Comparison of ENCODE assay signal across 10 cellular contexts in the genomic region with DNA sequence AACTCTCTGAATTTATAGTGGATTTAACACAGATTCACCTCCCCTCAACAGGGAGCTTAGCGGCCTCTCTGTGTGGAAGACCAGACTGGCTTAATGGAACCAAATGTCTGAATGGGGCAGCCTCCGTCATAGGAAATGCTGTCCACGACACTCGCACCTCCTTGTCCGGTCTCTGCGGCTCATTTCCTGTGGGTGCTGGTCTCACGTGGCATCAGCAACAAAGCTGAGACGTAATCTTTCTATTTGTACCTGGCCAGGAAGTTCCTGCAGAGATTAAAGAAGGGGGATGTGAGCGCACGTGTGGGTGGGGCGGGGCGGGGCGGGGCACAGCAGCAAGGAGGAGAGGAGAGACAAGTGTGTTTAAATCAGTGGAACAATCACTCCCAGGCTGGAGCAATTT.
DNase-seq lines count a peak whose midpoint lies in the region; ATAC-seq, FAIRE-seq and TF ChIP-seq lines count a peak whose summit lies in the region.
"Had no signal": no experiment of that assay in that cellular context is flagged by ENCODE, and none has a peak within 500 bp of the region (broad histone marks: within the 10 kb centered on the region; RNA-seq: fewer than 3 reads in every experiment).

No MANE protein-coding gene starts in this region.

- FAIRE-seq in HepG2 (lab: Jason Lieb, UNC), result no peak
- FAIRE-seq in urothelium cell line (lab: Jason Lieb, UNC), result no peak
- FAIRE-seq in GM12891 (lab: Jason Lieb, UNC), result no peak

- TF ChIP-seq POLR2A in HepG2 (IDR thresholded peaks at IDR 0.05; ENCODE audit: insufficient read depth in 1 of 2, low read depth in 2 of 2, low read length in 2 of 2) (no peak), gastrocnemius medialis (IDR thresholded peaks at IDR 0.05) (peak in 1 of 2 donors; percentile 11), GM12891 (IDR thresholded peaks at IDR 0.05; ENCODE audit: low read depth, low read length) (no peak)

- CTCF ChIA-PET in HepG2 (lab: Yijun Ruan, JAX; ENCODE audit: low intra/inter-chr PET ratio, low total read pairs), result no interaction called here
- CTCF ChIA-PET in RWPE1 (lab: Yijun Ruan, JAX), result interaction anchor here (0.6 to 1.2 kb wide), 4 partner anchors 10 to 294 kb away, joined by 3 to 4 read pairs (median 3); no protein-coding TSS in a partner anchor

- 53% methylated on average over 13 of the region's 13 CpGs for WGBS in liver
- WGBS in HepG2 (ENCODE audit: low lambda C conversion rate), result 67% methylated on average over 13 of the region's 13 CpGs

- TF ChIP-seq RAD21 in liver (IDR thresholded peaks at IDR 0.05) (no peak), HepG2 (CRISPR knock-in tag; IDR thresholded peaks at IDR 0.05) (no peak)

- H3K4me2 ChIP-seq in HepG2 (ENCODE audit: low read depth, low read length), result no peak overlapping the region

- no peak for TF ChIP-seq EP300 in HepG2 (IDR thresholded peaks at IDR 0.05; ENCODE audit: low read depth in 2 of 2, low read length in 2 of 2)
- no peak for TF ChIP-seq EP300 in HepG2 (CRISPR knock-in tag; IDR thresholded peaks at IDR 0.05; ENCODE audit: borderline replicate concordance)

- POLR2A ChIA-PET in HepG2 (lab: Yijun Ruan, JAX) (no interaction called here), RWPE1 (lab: Yijun Ruan, JAX; ENCODE audit: low non-redundant PET) (no interaction called here)

- H3K27ac ChIP-seq in liver (ENCODE audit: low read depth in 1 of 2, low read length in 2 of 2), result no peak overlapping the region
- no peak overlapping the region for H3K27ac ChIP-seq in HepG2 (ENCODE audit: extremely low read length, insufficient read depth, low read length)
- H3K27ac ChIP-seq in RWPE1, result no peak overlapping the region
- no peak overlapping the region for H3K27ac ChIP-seq in foreskin keratinocyte
- no peak overlapping the region for H3K27ac ChIP-seq in gastrocnemius medialis

- H3K4me3 ChIP-seq in liver (ENCODE audit: low read depth in 1 of 3, low read length in 3 of 3), result no peak overlapping the region
- H3K4me3 ChIP-seq in HepG2 (replicated peaks in 1 of 3; ENCODE audit: insufficient read depth in 1 of 3, low read depth in 2 of 3, low read length in 3 of 3), result no peak overlapping the region
- no peak overlapping the region for H3K4me3 ChIP-seq in gastrocnemius medialis

- no peak overlapping the region for H2AFZ ChIP-seq in HepG2 (ENCODE audit: low read length)

- intact Hi-C loops in HepG2 (cut with micrococcal nuclease; ENCODE audit: unreplicated experiment) (no loop called here), gastrocnemius medialis (cut with DNase I; ENCODE audit: low total_unique reads) (no loop called here)

- H3K4me1 ChIP-seq in liver (ENCODE audit: control insufficient read depth in 4 of 4, insufficient read depth in 4 of 4, low read length in 3 of 4) (peaks cover 0 to 17% (median 10%) of the 10 kb centered on the region in 4 donors), HepG2 (ENCODE audit: insufficient read depth, low read length) (no peaks in the 10 kb centered on the region), foreskin keratinocyte (no peaks in the 10 kb centered on the region), gastrocnemius medialis (no peaks in the 10 kb centered on the region)

- DNase-seq in HepG2 (ENCODE audit: low spot score), result no peak
- DNase-seq in RWPE1 (ENCODE audit: low spot score), result peak; percentile 26
- DNase-seq in foreskin keratinocyte, result no peak
- DNase-seq in urothelium cell line (ENCODE audit: low spot score), result peak; percentile 27
- DNase-seq in gastrocnemius medialis, result no peak
- DNase-seq in GM12891 (ENCODE audit: insufficient read length, low spot score), result no peak
- DNase-seq: activated T-cell treated with anti-CD3 and anti-CD28 coated beads, Interleukin-2, amount 50 U/mL, for 24 hours; naive B cell had no signal

- no peaks in the 10 kb centered on the region for H4K20me1 ChIP-seq in HepG2 (ENCODE audit: insufficient read depth, low read length)

- TF ChIP-seq CTCF in liver (IDR thresholded peaks at IDR 0.05; ENCODE audit: low read depth, low read length, missing input control), result no peak
- no peak for TF ChIP-seq CTCF in HepG2 (CRISPR knock-in tag; IDR thresholded peaks at IDR 0.05)
- no peak for TF ChIP-seq CTCF in RWPE1 (conservative IDR thresholded peaks at IDR 0.05; ENCODE audit: low read depth)
- no peak for TF ChIP-seq CTCF in foreskin keratinocyte (conservative IDR thresholded peaks at IDR 0.05)
- TF ChIP-seq CTCF in gastrocnemius medialis (IDR thresholded peaks at IDR 0.05 in 4 of 5, conservative IDR thresholded peaks at IDR 0.05 in 1 of 5), result no peak

- in situ Hi-C loops in HepG2 (cut with HindIII; ENCODE audit: extremely low pct_ligation_motif_present, low pct_unique_long_range_greater_than_20kb) (no loop called here), gastrocnemius medialis (cut with MboI; ENCODE audit: low sequenced_read_pairs in 4 of 4) (no loop called here)

- no peaks in the 10 kb centered on the region for H3K79me2 ChIP-seq in HepG2 (ENCODE audit: insufficient read depth, low read length)

- H3K9ac ChIP-seq in liver (ENCODE audit: low read depth in 1 of 2, low read length in 2 of 2), result no peak overlapping the region
- no peak overlapping the region for H3K9ac ChIP-seq in HepG2 (ENCODE audit: insufficient read depth, low read depth, low read length)

- H3K9me3 ChIP-seq in liver (ENCODE audit: control insufficient read depth in 4 of 4, low read length in 3 of 4) (no peaks in the 10 kb centered on the region), HepG2 (ENCODE audit: low read length) (no peaks in the 10 kb centered on the region), gastrocnemius medialis (no peaks in the 10 kb centered on the region)

- ATAC-seq in HepG2 (no peak), foreskin keratinocyte (peak; percentile 63), gastrocnemius medialis (no peak), GM21786 (IDR thresholded peaks at IDR 0.05; ENCODE audit: unreplicated experiment) (no peak)

- H3K27me3 ChIP-seq in liver (ENCODE audit: control insufficient read depth in 4 of 4, insufficient read depth in 4 of 4, low read length in 3 of 4) (no peaks in the 10 kb centered on the region), HepG2 (ENCODE audit: control insufficient read depth in 1 of 2, insufficient read depth in 2 of 2, low read length in 2 of 2) (peaks cover 0 to 1% of the 10 kb centered on the region in 2 experiments; a peak in 2 of 5 replicates), foreskin keratinocyte (no peaks in the 10 kb centered on the region), gastrocnemius medialis (no peaks in the 10 kb centered on the region)

- no TSS peak for BruUV-seq in HepG2 (replicated peaks; lab: Mats Ljungman, UMichigan)

- H3K36me3 ChIP-seq in liver (ENCODE audit: control insufficient read depth in 4 of 4, insufficient read depth in 3 of 4, low read depth in 1 of 4, low read length in 3 of 4) (no peaks in the 10 kb centered on the region), HepG2 (replicated peaks in 1 of 2; ENCODE audit: control insufficient read depth in 1 of 2, insufficient read depth in 2 of 2, low read length in 2 of 2) (no peaks in the 10 kb centered on the region), gastrocnemius medialis (no peaks in the 10 kb centered on the region)

TF ChIP-seq in liver, 16 proteins besides CTCF, POLR2A, EP300 and RAD21:
- TF ChIP-seq JUND (IDR thresholded peaks at IDR 0.05) (no peak), GABPA (IDR thresholded peaks at IDR 0.05 in 1 of 2, conservative IDR thresholded peaks at IDR 0.05 in 1 of 2) (peak; percentile 16 to 32)

TF ChIP-seq in HepG2, 621 proteins besides CTCF, POLR2A, EP300 and RAD21 (continues in another document):
- no peak for TF ChIP-seq PTBP1 (IDR thresholded peaks at IDR 0.05; ENCODE audit: low read depth, low read length, poor library complexity, severe bottlenecking)
- TF ChIP-seq SIN3B (IDR thresholded peaks at IDR 0.05; ENCODE audit: low read length), result no peak
- TF ChIP-seq ATF1 (CRISPR knock-in tag; IDR thresholded peaks at IDR 0.05), result no peak
- TF ChIP-seq EED (CRISPR knock-in tag; IDR thresholded peaks at IDR 0.05), result no peak
- TF ChIP-seq CSRNP2 (CRISPR knock-in tag; conservative IDR thresholded peaks at IDR 0.05; ENCODE audit: low read depth), result no peak
- no peak for TF ChIP-seq ZNF343 (CRISPR knock-in tag; IDR thresholded peaks at IDR 0.05)

TF ChIP-seq in GM12891, 5 proteins besides CTCF, POLR2A, EP300 and RAD21:
- TF ChIP-seq PAX5 (IDR thresholded peaks at IDR 0.05; ENCODE audit: insufficient read depth, low read length, severe bottlenecking) (no peak), POU2F2 (IDR thresholded peaks at IDR 0.05; ENCODE audit: low read depth, low read length) (no peak), TAF1 (IDR thresholded peaks at IDR 0.05; ENCODE audit: low read depth, low read length) (no peak), POLR2AphosphoS5 (IDR thresholded peaks at IDR 0.05; ENCODE audit: low read depth, low read length) (no peak), SPI1 (IDR thresholded peaks at IDR 0.05; ENCODE audit: low read depth, low read length) (no peak)

Comparison
In these comparisons a context has a peak if more than half of its experiments do, and no peak if none do; other contexts are left out.
1. DNase-seq: peak in RWPE1 (single experiment) and urothelium cell line (single experiment); none in HepG2 (single experiment), foreskin keratinocyte (0 of 2), gastrocnemius medialis (0 of 2) and GM12891 (single experiment).